1 cellular context compared by ENCODE assay signal in the genomic region with DNA sequence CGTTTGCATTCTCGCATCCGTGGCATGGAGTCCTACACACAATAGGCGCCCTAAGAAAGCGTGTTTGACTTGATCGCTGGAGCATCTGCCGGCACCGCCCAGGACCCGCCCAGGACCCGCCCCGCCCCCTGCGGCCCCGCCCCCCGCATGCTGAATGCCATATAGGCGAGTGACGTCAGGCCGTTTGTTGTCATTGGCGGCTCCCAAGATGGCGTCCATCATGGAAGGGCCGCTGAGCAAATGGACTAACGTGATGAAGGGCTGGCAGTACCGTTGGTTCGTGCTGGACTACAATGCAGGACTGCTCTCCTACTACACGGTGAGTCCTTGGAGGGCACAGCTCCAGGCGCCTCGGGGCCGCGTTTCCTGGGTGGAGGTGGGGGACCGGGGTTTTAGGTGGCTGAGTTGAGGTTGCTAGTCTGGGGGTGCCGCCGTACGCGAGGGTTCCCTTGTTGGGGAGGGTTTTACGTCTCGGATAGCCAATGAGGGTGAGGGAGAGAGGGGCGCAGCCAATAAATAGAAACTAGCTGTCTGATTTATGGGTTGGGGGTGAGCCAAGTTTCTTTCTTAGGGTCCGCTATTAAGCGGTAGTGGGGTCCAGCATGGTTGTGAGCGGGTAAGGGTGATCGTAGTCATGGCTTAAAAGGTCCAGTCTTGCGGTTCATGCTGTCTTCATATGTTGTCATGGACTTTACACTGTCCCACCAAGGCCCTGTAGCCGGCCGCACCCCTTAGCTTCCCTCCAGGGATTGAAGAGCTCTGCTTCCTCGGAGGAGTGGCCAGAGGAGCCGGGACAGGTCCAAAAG.
A peak's percentile ranks its signal among the peaks of the same experiment; 100 is the strongest.
TF ChIP-seq lines count a peak whose summit lies in the region.

A gene with protein sequence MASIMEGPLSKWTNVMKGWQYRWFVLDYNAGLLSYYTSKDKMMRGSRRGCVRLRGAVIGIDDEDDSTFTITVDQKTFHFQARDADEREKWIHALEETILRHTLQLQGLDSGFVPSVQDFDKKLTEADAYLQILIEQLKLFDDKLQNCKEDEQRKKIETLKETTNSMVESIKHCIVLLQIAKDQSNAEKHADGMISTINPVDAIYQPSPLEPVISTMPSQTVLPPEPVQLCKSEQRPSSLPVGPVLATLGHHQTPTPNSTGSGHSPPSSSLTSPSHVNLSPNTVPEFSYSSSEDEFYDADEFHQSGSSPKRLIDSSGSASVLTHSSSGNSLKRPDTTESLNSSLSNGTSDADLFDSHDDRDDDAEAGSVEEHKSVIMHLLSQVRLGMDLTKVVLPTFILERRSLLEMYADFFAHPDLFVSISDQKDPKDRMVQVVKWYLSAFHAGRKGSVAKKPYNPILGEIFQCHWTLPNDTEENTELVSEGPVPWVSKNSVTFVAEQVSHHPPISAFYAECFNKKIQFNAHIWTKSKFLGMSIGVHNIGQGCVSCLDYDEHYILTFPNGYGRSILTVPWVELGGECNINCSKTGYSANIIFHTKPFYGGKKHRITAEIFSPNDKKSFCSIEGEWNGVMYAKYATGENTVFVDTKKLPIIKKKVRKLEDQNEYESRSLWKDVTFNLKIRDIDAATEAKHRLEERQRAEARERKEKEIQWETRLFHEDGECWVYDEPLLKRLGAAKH (plus strand): TSS at position 190 of the 806 bp plus-strand sequence. CDS start 19 bp downstream, at position 209.

TF ChIP-seq in HepG2, 621 proteins besides CTCF, POLR2A, EP300 and RAD21 (continued from another document and continues in another):
- TF ChIP-seq, protein P1, sequence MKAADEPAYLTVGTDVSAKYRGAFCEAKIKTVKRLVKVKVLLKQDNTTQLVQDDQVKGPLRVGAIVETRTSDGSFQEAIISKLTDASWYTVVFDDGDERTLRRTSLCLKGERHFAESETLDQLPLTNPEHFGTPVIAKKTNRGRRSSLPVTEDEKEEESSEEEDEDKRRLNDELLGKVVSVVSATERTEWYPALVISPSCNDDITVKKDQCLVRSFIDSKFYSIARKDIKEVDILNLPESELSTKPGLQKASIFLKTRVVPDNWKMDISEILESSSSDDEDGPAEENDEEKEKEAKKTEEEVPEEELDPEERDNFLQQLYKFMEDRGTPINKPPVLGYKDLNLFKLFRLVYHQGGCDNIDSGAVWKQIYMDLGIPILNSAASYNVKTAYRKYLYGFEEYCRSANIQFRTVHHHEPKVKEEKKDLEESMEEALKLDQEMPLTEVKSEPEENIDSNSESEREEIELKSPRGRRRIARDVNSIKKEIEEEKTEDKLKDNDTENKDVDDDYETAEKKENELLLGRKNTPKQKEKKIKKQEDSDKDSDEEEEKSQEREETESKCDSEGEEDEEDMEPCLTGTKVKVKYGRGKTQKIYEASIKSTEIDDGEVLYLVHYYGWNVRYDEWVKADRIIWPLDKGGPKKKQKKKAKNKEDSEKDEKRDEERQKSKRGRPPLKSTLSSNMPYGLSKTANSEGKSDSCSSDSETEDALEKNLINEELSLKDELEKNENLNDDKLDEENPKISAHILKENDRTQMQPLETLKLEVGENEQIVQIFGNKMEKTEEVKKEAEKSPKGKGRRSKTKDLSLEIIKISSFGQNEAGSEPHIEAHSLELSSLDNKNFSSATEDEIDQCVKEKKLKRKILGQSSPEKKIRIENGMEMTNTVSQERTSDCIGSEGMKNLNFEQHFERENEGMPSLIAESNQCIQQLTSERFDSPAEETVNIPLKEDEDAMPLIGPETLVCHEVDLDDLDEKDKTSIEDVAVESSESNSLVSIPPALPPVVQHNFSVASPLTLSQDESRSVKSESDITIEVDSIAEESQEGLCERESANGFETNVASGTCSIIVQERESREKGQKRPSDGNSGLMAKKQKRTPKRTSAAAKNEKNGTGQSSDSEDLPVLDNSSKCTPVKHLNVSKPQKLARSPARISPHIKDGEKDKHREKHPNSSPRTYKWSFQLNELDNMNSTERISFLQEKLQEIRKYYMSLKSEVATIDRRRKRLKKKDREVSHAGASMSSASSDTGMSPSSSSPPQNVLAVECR (CRISPR knock-in tag; IDR thresholded peaks at IDR 0.05; ENCODE audit: borderline replicate concordance): peak; percentile 61; the same call in 1 of the 2 replicates
- TF ChIP-seq HDAC1 (CRISPR knock-in tag; IDR thresholded peaks at IDR 0.05) (peak; percentile 69; the same call in 1 of the 2 replicates), ZBTB40 (IDR thresholded peaks at IDR 0.05) (no peak), ZBTB40 (CRISPR knock-in tag; IDR thresholded peaks at IDR 0.05) (0 out of 2 replicates have a peak, but pooled peaks have one; percentile 15), ZNF878 (CRISPR knock-in tag; IDR thresholded peaks at IDR 0.05) (no peak), TOPORS (CRISPR knock-in tag; IDR thresholded peaks at IDR 0.05) (no peak), REPIN1 (CRISPR knock-in tag; IDR thresholded peaks at IDR 0.05; ENCODE audit: borderline replicate concordance, low read depth) (no peak), ATF2 (CRISPR knock-in tag; IDR thresholded peaks at IDR 0.05) (peak; percentile 77), ZFY (CRISPR knock-in tag; IDR thresholded peaks at IDR 0.05) (peak; percentile 49; the same call in 1 of the 2 replicates), YY1 (IDR thresholded peaks at IDR 0.05; ENCODE audit: insufficient read depth, insufficient replicate concordance, low read depth, low read length) (peak; percentile 95), KMT2B (CRISPR knock-in tag; IDR thresholded peaks at IDR 0.05) (peak; percentile 44; the same call in 1 of the 2 replicates), HOXA5 (CRISPR knock-in tag; IDR thresholded peaks at IDR 0.05) (peak; percentile 99), WIZ (CRISPR knock-in tag; IDR thresholded peaks at IDR 0.05) (0 out of 2 replicates have a peak, but pooled peaks have one; percentile 29), MXD1 (CRISPR knock-in tag; IDR thresholded peaks at IDR 0.05) (0 out of 2 replicates have a peak, but pooled peaks have one; percentile 19), ZNF12 (CRISPR knock-in tag; IDR thresholded peaks at IDR 0.05) (no peak), POLR2G (IDR thresholded peaks at IDR 0.05; ENCODE audit: low read depth, low read length) (peak; percentile 70), NFYB (CRISPR knock-in tag; IDR thresholded peaks at IDR 0.05) (peak; percentile 76), MXI1 (IDR thresholded peaks at IDR 0.05; ENCODE audit: borderline replicate concordance, low read depth, low read length) (peak; percentile 47; the same call in 2 of the 3 replicates)
- TF ChIP-seq, protein P2, sequence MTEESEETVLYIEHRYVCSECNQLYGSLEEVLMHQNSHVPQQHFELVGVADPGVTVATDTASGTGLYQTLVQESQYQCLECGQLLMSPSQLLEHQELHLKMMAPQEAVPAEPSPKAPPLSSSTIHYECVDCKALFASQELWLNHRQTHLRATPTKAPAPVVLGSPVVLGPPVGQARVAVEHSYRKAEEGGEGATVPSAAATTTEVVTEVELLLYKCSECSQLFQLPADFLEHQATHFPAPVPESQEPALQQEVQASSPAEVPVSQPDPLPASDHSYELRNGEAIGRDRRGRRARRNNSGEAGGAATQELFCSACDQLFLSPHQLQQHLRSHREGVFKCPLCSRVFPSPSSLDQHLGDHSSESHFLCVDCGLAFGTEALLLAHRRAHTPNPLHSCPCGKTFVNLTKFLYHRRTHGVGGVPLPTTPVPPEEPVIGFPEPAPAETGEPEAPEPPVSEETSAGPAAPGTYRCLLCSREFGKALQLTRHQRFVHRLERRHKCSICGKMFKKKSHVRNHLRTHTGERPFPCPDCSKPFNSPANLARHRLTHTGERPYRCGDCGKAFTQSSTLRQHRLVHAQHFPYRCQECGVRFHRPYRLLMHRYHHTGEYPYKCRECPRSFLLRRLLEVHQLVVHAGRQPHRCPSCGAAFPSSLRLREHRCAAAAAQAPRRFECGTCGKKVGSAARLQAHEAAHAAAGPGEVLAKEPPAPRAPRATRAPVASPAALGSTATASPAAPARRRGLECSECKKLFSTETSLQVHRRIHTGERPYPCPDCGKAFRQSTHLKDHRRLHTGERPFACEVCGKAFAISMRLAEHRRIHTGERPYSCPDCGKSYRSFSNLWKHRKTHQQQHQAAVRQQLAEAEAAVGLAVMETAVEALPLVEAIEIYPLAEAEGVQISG (CRISPR knock-in tag; IDR thresholded peaks at IDR 0.05): peak; percentile 62
- TF ChIP-seq, protein P3, sequence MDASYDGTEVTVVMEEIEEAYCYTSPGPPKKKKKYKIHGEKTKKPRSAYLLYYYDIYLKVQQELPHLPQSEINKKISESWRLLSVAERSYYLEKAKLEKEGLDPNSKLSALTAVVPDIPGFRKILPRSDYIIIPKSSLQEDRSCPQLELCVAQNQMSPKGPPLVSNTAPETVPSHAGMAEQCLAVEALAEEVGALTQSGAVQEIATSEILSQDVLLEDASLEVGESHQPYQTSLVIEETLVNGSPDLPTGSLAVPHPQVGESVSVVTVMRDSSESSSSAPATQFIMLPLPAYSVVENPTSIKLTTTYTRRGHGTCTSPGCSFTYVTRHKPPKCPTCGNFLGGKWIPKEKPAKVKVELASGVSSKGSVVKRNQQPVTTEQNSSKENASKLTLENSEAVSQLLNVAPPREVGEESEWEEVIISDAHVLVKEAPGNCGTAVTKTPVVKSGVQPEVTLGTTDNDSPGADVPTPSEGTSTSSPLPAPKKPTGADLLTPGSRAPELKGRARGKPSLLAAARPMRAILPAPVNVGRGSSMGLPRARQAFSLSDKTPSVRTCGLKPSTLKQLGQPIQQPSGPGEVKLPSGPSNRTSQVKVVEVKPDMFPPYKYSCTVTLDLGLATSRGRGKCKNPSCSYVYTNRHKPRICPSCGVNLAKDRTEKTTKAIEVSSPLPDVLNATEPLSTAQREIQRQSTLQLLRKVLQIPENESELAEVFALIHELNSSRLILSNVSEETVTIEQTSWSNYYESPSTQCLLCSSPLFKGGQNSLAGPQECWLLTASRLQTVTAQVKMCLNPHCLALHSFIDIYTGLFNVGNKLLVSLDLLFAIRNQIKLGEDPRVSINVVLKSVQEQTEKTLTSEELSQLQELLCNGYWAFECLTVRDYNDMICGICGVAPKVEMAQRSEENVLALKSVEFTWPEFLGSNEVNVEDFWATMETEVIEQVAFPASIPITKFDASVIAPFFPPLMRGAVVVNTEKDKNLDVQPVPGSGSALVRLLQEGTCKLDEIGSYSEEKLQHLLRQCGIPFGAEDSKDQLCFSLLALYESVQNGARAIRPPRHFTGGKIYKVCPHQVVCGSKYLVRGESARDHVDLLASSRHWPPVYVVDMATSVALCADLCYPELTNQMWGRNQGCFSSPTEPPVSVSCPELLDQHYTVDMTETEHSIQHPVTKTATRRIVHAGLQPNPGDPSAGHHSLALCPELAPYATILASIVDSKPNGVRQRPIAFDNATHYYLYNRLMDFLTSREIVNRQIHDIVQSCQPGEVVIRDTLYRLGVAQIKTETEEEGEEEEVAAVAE (CRISPR knock-in tag; IDR thresholded peaks at IDR 0.05; ENCODE audit: borderline replicate concordance): peak; percentile 44; the same call in 1 of the 2 replicates
